ENCODE assay signal across 8 cellular contexts in genomic region chr19:45406165-45406956, GRCh38. TPM values are rescaled to one million over a fixed set of nuclear protein-coding genes. Genes with fewer than 3 reads are reported as not detected.
DNase-seq lines count a peak whose midpoint lies in the region; ATAC-seq and TF ChIP-seq lines count a peak whose summit lies in the region.

POLR1G (plus strand) TSS chr19:45406644; CDS start chr19:45406697, 53 bp downstream.

- ATAC-seq in GM18867 (IDR thresholded peaks at IDR 0.05; ENCODE audit: unreplicated experiment) (peak; percentile 72), HG03097 (IDR thresholded peaks at IDR 0.05; ENCODE audit: low FRiP score, unreplicated experiment) (peak; percentile 64)

- peak within 1 kb of the TSS; percentile 86 for H3K27ac ChIP-seq in ACC112 (ENCODE audit: low read depth, low read length)
- H3K27ac ChIP-seq in breast epithelium, result peak within 1 kb of the TSS; percentile 97 to 99
- H3K27ac ChIP-seq in skin epidermis, result peak within 1 kb of the TSS; percentile 59 to 100 (median 97)

- no peaks in the 10 kb centered on the region for H3K9me3 ChIP-seq in breast epithelium

- no peak for TF ChIP-seq CTCF in WI38 (IDR thresholded peaks at IDR 0.05; ENCODE audit: low read depth, low read length)
- TF ChIP-seq CTCF in breast epithelium (IDR thresholded peaks at IDR 0.05), result peak in 2 of 3 donors; percentile 26 to 29

- H3K4me1 ChIP-seq in ACC112 (ENCODE audit: control insufficient read depth, insufficient read depth, low read length, unreplicated experiment), result peaks cover 16% of the 10 kb centered on the region
- peaks cover 4 to 16% of the 10 kb centered on the region in 2 donors for H3K4me1 ChIP-seq in breast epithelium

- TF ChIP-seq POLR2A in breast epithelium (IDR thresholded peaks at IDR 0.05), result no peak

- intact Hi-C loops in breast epithelium (cut with DNase I; ENCODE audit: low total_unique reads), result loop anchor here (2.0 kb wide), 1 partner anchor 16 kb away; the partner anchor contains the start of gene ERCC1

- no peaks in the 10 kb centered on the region for H3K27me3 ChIP-seq in ACC112 (ENCODE audit: insufficient read depth, low read length)
- H3K27me3 ChIP-seq in breast epithelium, result no peaks in the 10 kb centered on the region

- H3K4me3 ChIP-seq in ACC112 (ENCODE audit: low read depth, low read length) (peak within 1 kb of the TSS; percentile 80), WI38 (ENCODE audit: low read depth, low read length) (peak within 1 kb of the TSS; percentile 85), breast epithelium (peak within 1 kb of the TSS; percentile 61 to 80 (median 66)), skin epidermis (peak within 1 kb of the TSS; percentile 64 to 83 (median 74))

- H3K36me3 ChIP-seq in ACC112 (ENCODE audit: insufficient read depth, low read length) (no peaks in the 10 kb centered on the region), breast epithelium (no peaks in the 10 kb centered on the region)

- DNase-seq in NCI-H2196 (lab: John Stamatoyannopoulos, UW; ENCODE audit: unreplicated experiment) (peak; percentile 86), breast epithelium (ENCODE audit: low spot score in 2 of 2) (peak; percentile 75 to 76), iPS-NIHi11 (ENCODE audit: low spot score) (peak; percentile 92)

- no peak within 1 kb of the TSS for H2AFZ ChIP-seq in ACC112 (ENCODE audit: low read length, unreplicated experiment)

- H3K79me2 ChIP-seq in ACC112 (ENCODE audit: control insufficient read depth, insufficient read depth, low read length, unreplicated experiment), result peaks cover 27% of the 10 kb centered on the region

RNA-seq across cellular contexts. Expression of gene POLR1G, which starts in this region (rescaled TPM):
- 1 to 10 TPM; 2.6 to 6.9 (median 5.3) TPM for total RNA-seq in breast epithelium

Comparison
In these comparisons a context has a peak if more than half of its experiments do, and no peak if none do; other contexts are left out.
1. Peak in every context shown above with its lines: DNase-seq, ATAC-seq, H3K4me3 ChIP-seq and H3K27ac ChIP-seq.